ENCODE assay signal across 8 cellular contexts in genomic region chr6:132812255-132812732, GRCh38. TPM values are rescaled to one million over a fixed set of nuclear protein-coding genes. Genes with fewer than 3 reads are reported as not detected.
DNase-seq lines count a peak whose midpoint lies in the region; ATAC-seq and TF ChIP-seq lines count a peak whose summit lies in the region.

No MANE protein-coding gene starts in this region.

- peak overlapping the region; percentile 98 for H3K4me3 Mint-ChIP-seq in activated B cell treated with CpG ODN at 0.5 μM for 24 hours
- peak overlapping the region; percentile 99 to 100 for H3K4me3 Mint-ChIP-seq in stimulated activated naive B cell treated with anti-CD40 and anti-IgM and Interleukin-4, amounts not matched to agents 10 μg/mL and 1 μg/mL and 100 μg/mL, for 72 hours

- peak; percentile 27 for DNase-seq in GM12865 (ENCODE audit: low read depth)
- no peak for DNase-seq in activated B cell treated with CpG ODN at 0.5 μM for 24 hours
- DNase-seq in right cardiac atrium: no peak
- no peak for DNase-seq in stimulated activated naive B cell treated with anti-CD40 and anti-IgM and Interleukin-4, amounts not matched to agents 10 μg/mL and 1 μg/mL and 100 μg/mL, for 72 hours
- no peak for DNase-seq in NCI-H1436 (lab: John Stamatoyannopoulos, UW)

- peak overlapping the region; percentile 95 for H3K27ac ChIP-seq in 22Rv1
- no peak overlapping the region for H3K27ac ChIP-seq in right cardiac atrium (ENCODE audit: low read length)

- H3K27ac Mint-ChIP-seq in activated B cell treated with CpG ODN at 0.5 μM for 24 hours: peak overlapping the region; percentile 99
- H3K27ac Mint-ChIP-seq in stimulated activated naive B cell treated with anti-CD40 and anti-IgM and Interleukin-4, amounts not matched to agents 10 μg/mL and 1 μg/mL and 100 μg/mL, for 72 hours: peak overlapping the region; percentile 100

- H3K4me3 ChIP-seq in GM12865 (ENCODE audit: low read depth, low read length): peak overlapping the region; percentile 99
- H3K4me3 ChIP-seq in right cardiac atrium (ENCODE audit: low read length): peak overlapping the region; percentile 97

- intact Hi-C loops in activated B cell treated with CpG ODN at 0.5 μM for 24 hours (cut with micrococcal nuclease): loop anchor here (5.0 kb wide), 7 partner anchors 280 to 1750 kb away; partner anchors contain the start of genes ENPP1, EPB41L2 and MOXD1
- intact Hi-C loops in right cardiac atrium (cut with DNase I): no loop called here

- 19% methylated on average over 2 of the region's 2 CpGs for WGBS in right cardiac atrium

- H3K27me3 Mint-ChIP-seq in activated B cell treated with CpG ODN at 0.5 μM for 24 hours: no peaks in the 10 kb centered on the region
- H3K27me3 Mint-ChIP-seq in stimulated activated naive B cell treated with anti-CD40 and anti-IgM and Interleukin-4, amounts not matched to agents 10 μg/mL and 1 μg/mL and 100 μg/mL, for 72 hours: no peaks in the 10 kb centered on the region

- no peaks in the 10 kb centered on the region for H3K27me3 ChIP-seq in right cardiac atrium (ENCODE audit: control insufficient read depth, insufficient read depth)

- POLR2A ChIA-PET in activated B cell treated with CpG ODN at 0.5 μM for 24 hours (lab: Charles Lee): interaction anchor here (0.5 to 9.5 kb wide), 15 partner anchors 14 to 1965 kb away, joined by 3 to 180 read pairs (median 4); partner anchors contain the start of genes SLC18B1, STX7 and VNN2

- TF ChIP-seq CTCF in 22Rv1 (IDR thresholded peaks at IDR 0.05) (no peak), GM12865 (IDR thresholded peaks at IDR 0.05; ENCODE audit: insufficient read depth, low read depth, low read length, missing control alignments) (no peak), activated B cell treated with CpG ODN at 0.5 μM for 24 hours (IDR thresholded peaks at IDR 0.05) (no peak)

- no peak for ATAC-seq in activated B cell treated with CpG ODN at 0.5 μM for 24 hours (ENCODE audit: low read depth)
- ATAC-seq in right cardiac atrium: no peak
- no peak for ATAC-seq in stimulated activated naive B cell treated with anti-CD40 and anti-IgM and Interleukin-4, amounts not matched to agents 10 μg/mL and 1 μg/mL and 100 μg/mL, for 72 hours (replicated peaks)
- ATAC-seq in esophagus mucosa: no peak
- no peak for ATAC-seq in GM18867 (IDR thresholded peaks at IDR 0.05; ENCODE audit: unreplicated experiment)

- H3K9me3 ChIP-seq in right cardiac atrium (ENCODE audit: control insufficient read depth, low read length): no peaks in the 10 kb centered on the region

- peaks cover 38% of the 10 kb centered on the region for H3K4me1 Mint-ChIP-seq in activated B cell treated with CpG ODN at 0.5 μM for 24 hours
- peaks cover 15 to 33% of the 10 kb centered on the region in 2 donors for H3K4me1 Mint-ChIP-seq in stimulated activated naive B cell treated with anti-CD40 and anti-IgM and Interleukin-4, amounts not matched to agents 10 μg/mL and 1 μg/mL and 100 μg/mL, for 72 hours

- peaks cover 41% of the 10 kb centered on the region for H3K36me3 Mint-ChIP-seq in activated B cell treated with CpG ODN at 0.5 μM for 24 hours (ENCODE audit: low read depth)
- peaks cover 31 to 37% of the 10 kb centered on the region in 2 donors for H3K36me3 Mint-ChIP-seq in stimulated activated naive B cell treated with anti-CD40 and anti-IgM and Interleukin-4, amounts not matched to agents 10 μg/mL and 1 μg/mL and 100 μg/mL, for 72 hours

- CTCF ChIA-PET in activated B cell treated with CpG ODN at 0.5 μM for 24 hours (lab: Charles Lee): interaction anchor here (0.6 to 2.0 kb wide), 7 partner anchors 10 to 1238 kb away, joined by 3 to 12 read pairs (median 3); partner anchors contain the start of genes SLC18B1 and VNN2

- H3K9me3 Mint-ChIP-seq in activated B cell treated with CpG ODN at 0.5 μM for 24 hours: no peaks in the 10 kb centered on the region
- H3K9me3 Mint-ChIP-seq in stimulated activated naive B cell treated with anti-CD40 and anti-IgM and Interleukin-4, amounts not matched to agents 10 μg/mL and 1 μg/mL and 100 μg/mL, for 72 hours: no peaks in the 10 kb centered on the region

- H3K4me1 ChIP-seq in right cardiac atrium (ENCODE audit: control insufficient read depth, insufficient read depth, low read length): no peaks in the 10 kb centered on the region

RNA-seq across cellular contexts. Expression of gene RPS12, which starts 2.1 kb away (rescaled TPM):
- total RNA-seq in activated B cell treated with CpG ODN at 0.5 μM for 24 hours: 2,505 and 3,226 TPM in 2 replicates
- 100 to 1,000 TPM; 554 to 686 (median 627) TPM for total RNA-seq in right cardiac atrium
- 1,063 TPM for polyA plus RNA-seq in right cardiac atrium
- 1,299 TPM for total RNA-seq in esophagus mucosa

RNA-seq across cellular contexts. Expression of gene SLC18B1, which starts 13.9 kb away (rescaled TPM):
- 8.1 and 8.2 TPM in 2 replicates for total RNA-seq in activated B cell treated with CpG ODN at 0.5 μM for 24 hours
- total RNA-seq in right cardiac atrium: 1 to 10 TPM; 4.5 to 5.9 (median 5.3) TPM
- 3.1 TPM for polyA plus RNA-seq in right cardiac atrium
- 12.8 TPM for total RNA-seq in esophagus mucosa

RNA-seq across cellular contexts. Expression of gene VNN2, which starts 54.6 kb away (rescaled TPM):
- 21.0 and 25.6 TPM in 2 replicates for total RNA-seq in activated B cell treated with CpG ODN at 0.5 μM for 24 hours
- total RNA-seq in right cardiac atrium: 1 to 10 TPM in 3 of 4 donors, under 1 TPM in 1; 0.71 to 2.7 (median 2.2) TPM
- 0.59 TPM for polyA plus RNA-seq in right cardiac atrium
- 0.28 TPM for total RNA-seq in esophagus mucosa
